Comparison of ENCODE assay signal across 1 cellular context in the genomic region with DNA sequence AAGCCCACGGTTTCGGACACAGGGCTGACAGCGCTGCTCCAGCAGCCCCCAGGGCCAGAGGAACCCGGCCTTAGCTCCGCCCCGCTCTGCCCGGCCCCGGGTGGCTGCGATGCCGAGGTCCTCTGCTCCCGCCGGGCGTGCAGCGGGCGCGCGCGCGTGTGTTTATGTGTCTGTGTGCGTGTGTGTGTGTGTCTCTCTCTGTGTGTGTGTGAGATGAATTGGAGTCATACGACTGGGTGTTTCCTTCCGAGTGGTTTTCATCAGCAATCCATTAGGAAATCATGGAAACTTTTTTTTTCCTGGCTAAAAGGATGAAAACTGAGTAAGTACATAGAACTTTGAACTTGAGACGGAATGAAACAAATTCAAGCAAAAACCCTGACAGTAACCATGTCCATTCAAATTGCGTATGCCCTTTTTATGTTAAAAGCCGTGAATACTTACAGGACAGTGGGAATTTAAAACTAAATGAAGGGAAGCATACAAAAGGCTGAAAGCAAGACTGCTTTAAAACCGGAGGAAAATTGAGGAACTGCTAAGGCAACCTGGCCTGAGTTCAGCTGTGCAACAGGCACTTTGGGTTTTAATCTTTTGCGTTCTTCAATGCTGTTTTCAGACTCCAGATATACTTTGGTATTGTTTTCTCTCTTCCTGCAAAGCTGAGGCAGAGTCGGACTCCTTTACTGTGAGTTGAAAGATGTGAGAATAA.
TF ChIP-seq lines count a peak whose summit lies in the region.

A gene (plus strand): TSS at position 121 of the 709 bp plus-strand sequence. CDS start 911 bp downstream, outside the sequence.

TF ChIP-seq in endothelial cell of umbilical vein, 7 proteins besides CTCF, POLR2A, EP300 and RAD21:
- TF ChIP-seq FOS (IDR thresholded peaks at IDR 0.05; ENCODE audit: borderline replicate concordance, insufficient read depth, low read length) (no peak), POLR2AphosphoS5 (IDR thresholded peaks at IDR 0.05; ENCODE audit: insufficient read depth, low read depth, low read length) (peak; percentile 38), GATA2 (IDR thresholded peaks at IDR 0.05; ENCODE audit: insufficient read depth, insufficient read length, low read depth, low read length) (peak; percentile 21)
